11 cellular contexts compared by ENCODE assay signal in the genomic region with DNA sequence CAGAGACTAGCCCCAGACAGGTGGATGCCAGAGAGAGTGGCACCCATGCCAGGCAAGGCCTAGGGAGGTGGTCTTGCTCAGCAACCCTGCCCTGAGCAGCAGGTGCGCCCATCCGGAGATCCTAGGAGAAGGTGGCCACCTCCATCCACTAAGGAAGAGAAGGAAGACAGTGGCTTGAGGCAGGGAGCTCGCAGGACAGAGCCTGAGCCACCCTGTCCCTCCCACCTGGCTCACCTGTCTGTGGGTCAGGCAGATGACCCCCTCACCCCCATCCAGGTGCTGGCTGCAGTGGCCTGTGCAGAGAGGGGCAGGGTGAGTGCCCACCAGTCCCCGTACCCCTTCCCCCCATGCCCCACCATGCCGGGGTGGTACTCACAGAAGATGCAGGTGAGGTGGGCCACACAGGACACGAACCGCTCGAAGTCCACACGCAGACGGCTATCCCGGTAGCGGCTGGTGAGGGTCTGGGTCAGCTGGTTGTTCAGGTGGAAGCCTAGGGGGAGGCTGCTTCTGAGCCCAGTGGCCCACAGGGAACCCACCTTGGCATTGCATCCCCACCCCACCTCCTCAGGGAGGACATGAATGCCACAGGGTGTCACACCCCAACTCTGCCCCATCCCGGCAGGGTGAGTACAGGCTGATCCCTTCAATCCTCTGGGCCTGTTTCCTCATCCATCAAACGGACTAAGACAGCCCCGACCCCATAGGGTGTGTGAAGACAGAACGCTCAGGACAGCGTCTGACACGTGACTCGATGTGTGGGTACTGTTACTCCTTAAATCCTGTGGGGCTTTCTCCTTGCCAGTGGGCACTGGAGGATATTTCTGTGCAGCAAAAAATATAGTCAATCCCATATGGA. TPM values are rescaled to one million over a fixed set of nuclear protein-coding genes. Genes with fewer than 3 reads are reported as not detected.
DNase-seq lines count a peak whose midpoint lies in the region; ATAC-seq and TF ChIP-seq lines count a peak whose summit lies in the region.
"Had no signal": no experiment of that assay in that cellular context is flagged by ENCODE, and none has a peak within 500 bp of the region (broad histone marks: within the 10 kb centered on the region; RNA-seq: fewer than 3 reads in every experiment).

No MANE protein-coding gene starts in this region.

- H3K27me3 Mint-ChIP-seq in MCF 10A (ENCODE audit: insufficient read depth, unreplicated experiment) = no peaks in the 10 kb centered on the region
- H3K27me3 Mint-ChIP-seq in stimulated activated naive CD8-positive, alpha-beta T cell treated with anti-CD3 and anti-CD28 coated beads, Interleukin-15, amount 100 ng/mL, for 72 hours = no peaks in the 10 kb centered on the region

- H3K4me3 ChIP-seq in mammary epithelial cell (replicated peaks in 1 of 3; ENCODE audit: insufficient read depth in 1 of 3, low read depth in 2 of 3, low read length in 3 of 3) (no peak overlapping the region), neutrophil (ENCODE audit: low read depth in 1 of 2, low read length in 1 of 2) (no peak overlapping the region), vagina (no peak overlapping the region)

- H3K27ac Mint-ChIP-seq in MCF 10A (ENCODE audit: low read depth, unreplicated experiment) = peak overlapping the region; percentile 83
- peak overlapping the region in 1 of 2 donors; percentile 85 for H3K27ac Mint-ChIP-seq in stimulated activated naive CD8-positive, alpha-beta T cell treated with anti-CD3 and anti-CD28 coated beads, Interleukin-15, amount 100 ng/mL, for 72 hours

- H3K27ac ChIP-seq in mammary epithelial cell (ENCODE audit: insufficient read depth, low read depth, low read length) (no peak overlapping the region), epithelial cell of prostate (peak overlapping the region; percentile 87), neutrophil (peak overlapping the region; percentile 49), vagina (peak overlapping the region; percentile 7)

- no peak for ATAC-seq in stimulated activated naive CD8-positive, alpha-beta T cell treated with anti-CD3 and anti-CD28 coated beads, Interleukin-15, amount 100 ng/mL, for 72 hours
- ATAC-seq in HG03469 (IDR thresholded peaks at IDR 0.05; ENCODE audit: unreplicated experiment) = no peak

- POLR2A ChIA-PET in MCF 10A (lab: Yijun Ruan, JAX) = interaction anchor here (1.5 to 2.2 kb wide), 2 partner anchors 8 to 108 kb away, joined by 6 to 7 read pairs; no protein-coding TSS in a partner anchor

- H3K36me3 Mint-ChIP-seq in MCF 10A (ENCODE audit: insufficient read depth, unreplicated experiment) = peaks cover 73% of the 10 kb centered on the region

- H3K9me3 Mint-ChIP-seq in MCF 10A (ENCODE audit: unreplicated experiment) = no peaks in the 10 kb centered on the region
- no peaks in the 10 kb centered on the region for H3K9me3 Mint-ChIP-seq in stimulated activated naive CD8-positive, alpha-beta T cell treated with anti-CD3 and anti-CD28 coated beads, Interleukin-15, amount 100 ng/mL, for 72 hours

- H2AFZ ChIP-seq in mammary epithelial cell (ENCODE audit: low read depth, low read length) = no peak overlapping the region

- in situ Hi-C loops in mammary epithelial cell (cut with MboI; ENCODE audit: low sequenced_read_pairs in 2 of 2) = loop anchor here in 1 of 2 donors (25.0 kb wide), 1 partner anchor 106 kb away; a partner anchor contains a TSS

- H3K4me1 Mint-ChIP-seq in MCF 10A (ENCODE audit: insufficient read depth, unreplicated experiment) = peaks cover 27% of the 10 kb centered on the region
- peaks cover 59% of the 10 kb centered on the region for H3K4me1 Mint-ChIP-seq in stimulated activated naive CD8-positive, alpha-beta T cell treated with anti-CD3 and anti-CD28 coated beads, Interleukin-15, amount 100 ng/mL, for 72 hours

- H3K36me3 ChIP-seq in mammary epithelial cell (ENCODE audit: insufficient read depth, low read length) = peaks cover 35% of the 10 kb centered on the region
- peaks cover 60% of the 10 kb centered on the region for H3K36me3 ChIP-seq in neutrophil
- H3K36me3 ChIP-seq in vagina = peaks cover 0 to 46% of the 10 kb centered on the region in 2 donors

- no peak overlapping the region for H3K9ac ChIP-seq in mammary epithelial cell (ENCODE audit: insufficient read depth, low read length)

- BruUV-seq in MCF 10A (replicated peaks; lab: Mats Ljungman, UMichigan) = no TSS peak
- BruUV-seq in mammary epithelial cell (replicated peaks; lab: Mats Ljungman, UMichigan) = no TSS peak

- H3K4me3 Mint-ChIP-seq in MCF 10A (ENCODE audit: unreplicated experiment) = no peak overlapping the region
- H3K4me3 Mint-ChIP-seq in stimulated activated naive CD8-positive, alpha-beta T cell treated with anti-CD3 and anti-CD28 coated beads, Interleukin-15, amount 100 ng/mL, for 72 hours = no peak overlapping the region

- H3K4me1 ChIP-seq in mammary epithelial cell (ENCODE audit: insufficient read depth, low read length) (peaks cover 30% of the 10 kb centered on the region), neutrophil (ENCODE audit: control insufficient read depth in 1 of 2, insufficient read depth in 1 of 2, low read depth in 1 of 2, low read length in 1 of 2) (peaks cover 14 to 19% of the 10 kb centered on the region in 2 experiments), vagina (peaks cover 33% of the 10 kb centered on the region)

- H3K9me3 ChIP-seq in mammary epithelial cell (replicated peaks; ENCODE audit: insufficient read depth, low read length) (no peaks in the 10 kb centered on the region), neutrophil (no peaks in the 10 kb centered on the region), vagina (no peaks in the 10 kb centered on the region)

- CTCF ChIA-PET in MCF 10A (lab: Yijun Ruan, JAX) = interaction anchor here (0.7 to 1.1 kb wide), 4 partner anchors 24 to 134 kb away, joined by 3 read pairs; no protein-coding TSS in a partner anchor
- CTCF ChIA-PET in mammary epithelial cell (lab: Charles Lee; ENCODE audit: low non-redundant PET) = no interaction called here

- intact Hi-C loops in MCF 10A (cut with micrococcal nuclease) (no loop called here), mammary epithelial cell (cut with micrococcal nuclease) (no loop called here), vagina (cut with DNase I) (no loop called here)

- H3K27me3 ChIP-seq in mammary epithelial cell (ENCODE audit: insufficient read depth, low read length) = no peaks in the 10 kb centered on the region
- H3K27me3 ChIP-seq in neutrophil = peaks cover 8% of the 10 kb centered on the region
- no peaks in the 10 kb centered on the region for H3K27me3 ChIP-seq in vagina

- WGBS in mammary epithelial cell (ENCODE audit: low coverage, missing lambda C conversion rate) = 96% methylated on average over 16 of the region's 19 CpGs

- TF ChIP-seq CTCF in MCF 10A (IDR thresholded peaks at IDR 0.05; ENCODE audit: unreplicated experiment) = no peak
- no peak for TF ChIP-seq CTCF in mammary epithelial cell (conservative IDR thresholded peaks at IDR 0.05 in 1 of 2, IDR thresholded peaks at IDR 0.05 in 1 of 2; ENCODE audit: extremely low read depth in 1 of 2, insufficient read depth in 1 of 2, low read depth in 1 of 2, low read length in 2 of 2)
- TF ChIP-seq CTCF in neutrophil (IDR thresholded peaks at IDR 0.05) = no peak
- no peak for TF ChIP-seq CTCF in vagina (IDR thresholded peaks at IDR 0.05)

- DNase-seq in MCF 10A (ENCODE audit: unreplicated experiment) (no peak), mammary epithelial cell (no peak), epithelial cell of prostate (ENCODE audit: low read depth, low spot score) (no peak), vagina (ENCODE audit: extremely low spot score in 2 of 2) (no peak), OCI-M2 (lab: John Stamatoyannopoulos, UW; ENCODE audit: unreplicated experiment) (no peak)
- DNase-seq in stimulated activated naive CD8-positive, alpha-beta T cell treated with anti-CD3 and anti-CD28 coated beads, Interleukin-15, amount 100 ng/mL, for 72 hours = no peak
- DNase-seq: H7 had no signal

- no peak overlapping the region for H3K4me2 ChIP-seq in mammary epithelial cell (ENCODE audit: insufficient read depth, low read depth, low read length)

- H4K20me1 ChIP-seq in mammary epithelial cell (ENCODE audit: insufficient read depth, low read length) = no peaks in the 10 kb centered on the region

- H3K79me2 ChIP-seq in mammary epithelial cell (ENCODE audit: insufficient read depth, low read length) = peaks cover 27% of the 10 kb centered on the region

- dilution Hi-C loops in mammary epithelial cell (cut with HindIII; ENCODE audit: low sequenced_read_pairs) = no loop called here

- TF ChIP-seq POLR2A in vagina (IDR thresholded peaks at IDR 0.05) = no peak

RNA-seq across cellular contexts. Expression of a gene that starts 13.3 kb away (rescaled TPM):
- not detected in 2 replicates for total RNA-seq in MCF 10A (2022)
- total RNA-seq in mammary epithelial cell = 1 to 10 TPM in 1 of 2 donors, under 1 TPM in 1; 0.49 to 1.0 TPM
- polyA plus RNA-seq in mammary epithelial cell = 4.6 TPM
- polyA minus RNA-seq in mammary epithelial cell = not detected
- 9.6 TPM for total RNA-seq in vagina
- total RNA-seq: SK-MEL-5 had no signal

RNA-seq across cellular contexts. Expression of a gene that starts 42.4 kb away (rescaled TPM):
- total RNA-seq in MCF 10A (2022) = 1.1 TPM in 1 of 2 replicates, not detected in the other
- 1 to 10 TPM in 1 of 2 donors, not detected in 1; 6.3 TPM for total RNA-seq in mammary epithelial cell
- 50.4 TPM for polyA plus RNA-seq in mammary epithelial cell
- polyA minus RNA-seq in mammary epithelial cell = 16.3 TPM
- 269 TPM for total RNA-seq in vagina
- total RNA-seq: mesenteric fat pad, SK-MEL-5 had no signal

RNA-seq across cellular contexts. Expression of a gene that starts 58.0 kb away (rescaled TPM):
- total RNA-seq in MCF 10A (2022) (2.5 and 2.6 TPM in 2 replicates), mammary epithelial cell (100 to 1,000 TPM in 1 of 2 donors, under 1 TPM in 1; 0.73 to 210 TPM), vagina (760 TPM)
- polyA plus RNA-seq in mammary epithelial cell = 688 TPM
- polyA minus RNA-seq in mammary epithelial cell = 2.2 TPM
- total RNA-seq: H7, mesenteric fat pad, SK-MEL-5 had no signal

Comparison
In these comparisons a context has a peak if more than half of its experiments do, and no peak if none do; other contexts are left out.
1. RNA of a gene that starts 42.4 kb away (total RNA-seq): 269 TPM in vagina (single experiment); 6.3 TPM in mammary epithelial cell and 1.1 TPM in MCF 10A; every median in the first group is over 10 times any median in the second.